11 cellular contexts compared by ENCODE assay signal in genomic region chr11:7527029-7527428, GRCh38. TPM values are rescaled to one million over a fixed set of nuclear protein-coding genes. Genes with fewer than 3 reads are reported as not detected.
A peak's percentile ranks its signal among the peaks of the same experiment; 100 is the strongest.
DNase-seq lines count a peak whose midpoint lies in the region; ATAC-seq, FAIRE-seq and TF ChIP-seq lines count a peak whose summit lies in the region.
"Had no signal": no experiment of that assay in that cellular context is flagged by ENCODE, and none has a peak within 500 bp of the region (broad histone marks: within the 10 kb centered on the region; RNA-seq: fewer than 3 reads in every experiment).

No MANE protein-coding gene starts in this region.

- no peaks in the 10 kb centered on the region for H3K9me3 ChIP-seq in heart left ventricle
- no peaks in the 10 kb centered on the region for H3K9me3 ChIP-seq in esophagus muscularis mucosa
- H3K9me3 ChIP-seq: body of pancreas had no signal

- H3K4me3 ChIP-seq in heart left ventricle = no peak overlapping the region
- H3K4me3 ChIP-seq in esophagus muscularis mucosa = no peak overlapping the region
- H3K4me3 ChIP-seq: body of pancreas had no signal

- DNase-seq in GM18507 (ENCODE audit: extremely low spot score, insufficient read length, low read depth) = no peak
- peak; percentile 25 for DNase-seq in activated T-helper 1 cell treated with anti-CD3 and anti-CD28 coated beads, Interleukin-12 subunit alpha, Interleukin-12 subunit beta, Interleukin-2, Interleukin-4 antibody, amounts not matched to agents 30 ng/mL and 10 ng/mL and 1 ng/mL, durations not matched to agents 14 hours and 24 hours and 36 hours (ENCODE audit: low spot score)
- DNase-seq in natural killer cell = no peak
- DNase-seq in cerebellum (ENCODE audit: low spot score) = no peak
- DNase-seq in heart left ventricle = no peak
- DNase-seq in esophagus muscularis mucosa (ENCODE audit: extremely low spot score) = no peak
- DNase-seq: body of pancreas, head of caudate nucleus had no signal

- peaks cover 1% of the 10 kb centered on the region for H3K36me3 Mint-ChIP-seq in activated T-helper 1 cell treated with anti-CD3 and anti-CD28 coated beads, Interleukin-12 subunit alpha, Interleukin-12 subunit beta, Interleukin-2, Interleukin-4 antibody, amounts not matched to agents 30 ng/mL and 10 ng/mL and 1 ng/mL, durations not matched to agents 14 hours and 24 hours and 36 hours (ENCODE audit: low read depth)
- no peaks in the 10 kb centered on the region for H3K36me3 Mint-ChIP-seq in natural killer cell

- no peak overlapping the region for H3K27ac Mint-ChIP-seq in activated T-helper 1 cell treated with anti-CD3 and anti-CD28 coated beads, Interleukin-12 subunit alpha, Interleukin-12 subunit beta, Interleukin-2, Interleukin-4 antibody, amounts not matched to agents 30 ng/mL and 10 ng/mL and 1 ng/mL, durations not matched to agents 14 hours and 24 hours and 36 hours
- peak overlapping the region; percentile 17 to 54 for H3K27ac Mint-ChIP-seq in natural killer cell

- H3K27ac ChIP-seq in heart left ventricle (no peak overlapping the region), esophagus muscularis mucosa (replicated peaks in 1 of 4) (no peak overlapping the region)
- H3K27ac ChIP-seq: body of pancreas had no signal

- intact Hi-C loops in activated T-helper 1 cell treated with anti-CD3 and anti-CD28 coated beads, Interleukin-12 subunit alpha, Interleukin-12 subunit beta, Interleukin-2, Interleukin-4 antibody, amounts not matched to agents 30 ng/mL and 10 ng/mL and 1 ng/mL, durations not matched to agents 14 hours and 24 hours and 36 hours (cut with micrococcal nuclease) = no loop called here
- intact Hi-C loops in natural killer cell (cut with micrococcal nuclease) = no loop called here
- intact Hi-C loops in heart left ventricle (cut with DNase I) = no loop called here
- intact Hi-C loops in esophagus muscularis mucosa (cut with DNase I) = no loop called here

- WGBS in heart left ventricle, 4 donors = 66 to 80% (median 77%) methylated on average over 1 of the region's 1 CpG
- WGBS in esophagus muscularis mucosa = 92% methylated on average over 1 of the region's 1 CpG

- peaks cover 2% of the 10 kb centered on the region for H3K27me3 Mint-ChIP-seq in activated T-helper 1 cell treated with anti-CD3 and anti-CD28 coated beads, Interleukin-12 subunit alpha, Interleukin-12 subunit beta, Interleukin-2, Interleukin-4 antibody, amounts not matched to agents 30 ng/mL and 10 ng/mL and 1 ng/mL, durations not matched to agents 14 hours and 24 hours and 36 hours (ENCODE audit: insufficient read depth)
- no peaks in the 10 kb centered on the region for H3K27me3 Mint-ChIP-seq in natural killer cell (ENCODE audit: low read depth in 2 of 2)

- no peak for TF ChIP-seq POLR2A in heart left ventricle (IDR thresholded peaks at IDR 0.05)
- TF ChIP-seq POLR2A in esophagus muscularis mucosa (IDR thresholded peaks at IDR 0.05; ENCODE audit: low read depth) = no peak

- FAIRE-seq in GM18507 (lab: Jason Lieb, UNC) = peak; percentile 81
- FAIRE-seq: endothelial cell of umbilical vein, G401.6 had no signal

- peaks cover 34% of the 10 kb centered on the region for H3K4me1 Mint-ChIP-seq in activated T-helper 1 cell treated with anti-CD3 and anti-CD28 coated beads, Interleukin-12 subunit alpha, Interleukin-12 subunit beta, Interleukin-2, Interleukin-4 antibody, amounts not matched to agents 30 ng/mL and 10 ng/mL and 1 ng/mL, durations not matched to agents 14 hours and 24 hours and 36 hours (ENCODE audit: low read depth)
- H3K4me1 Mint-ChIP-seq in natural killer cell = peaks cover 32 to 64% of the 10 kb centered on the region in 2 donors

- no peak overlapping the region for H3K4me3 Mint-ChIP-seq in activated T-helper 1 cell treated with anti-CD3 and anti-CD28 coated beads, Interleukin-12 subunit alpha, Interleukin-12 subunit beta, Interleukin-2, Interleukin-4 antibody, amounts not matched to agents 30 ng/mL and 10 ng/mL and 1 ng/mL, durations not matched to agents 14 hours and 24 hours and 36 hours
- H3K4me3 Mint-ChIP-seq in natural killer cell = peak overlapping the region; percentile 69

- no peak for TF ChIP-seq EP300 in esophagus muscularis mucosa (IDR thresholded peaks at IDR 0.05)

- no peak for TF ChIP-seq CTCF in natural killer cell (IDR thresholded peaks at IDR 0.05)
- no peak for TF ChIP-seq CTCF in heart left ventricle (IDR thresholded peaks at IDR 0.05)
- no peak for TF ChIP-seq CTCF in esophagus muscularis mucosa (IDR thresholded peaks at IDR 0.05)

- peaks cover 0 to 74% (median 6%) of the 10 kb centered on the region in 12 donors for H3K4me1 ChIP-seq in heart left ventricle
- peaks cover 4 to 16% (median 10%) of the 10 kb centered on the region in 4 donors for H3K4me1 ChIP-seq in esophagus muscularis mucosa
- H3K4me1 ChIP-seq: body of pancreas had no signal

- ATAC-seq in HG02623 (IDR thresholded peaks at IDR 0.05; ENCODE audit: unreplicated experiment) = peak; percentile 44
- ATAC-seq in natural killer cell = peak; percentile 47 to 69 (median 65)
- no peak for ATAC-seq in heart left ventricle
- ATAC-seq: body of pancreas had no signal

- H3K9me3 Mint-ChIP-seq in activated T-helper 1 cell treated with anti-CD3 and anti-CD28 coated beads, Interleukin-12 subunit alpha, Interleukin-12 subunit beta, Interleukin-2, Interleukin-4 antibody, amounts not matched to agents 30 ng/mL and 10 ng/mL and 1 ng/mL, durations not matched to agents 14 hours and 24 hours and 36 hours = no peaks in the 10 kb centered on the region
- no peaks in the 10 kb centered on the region for H3K9me3 Mint-ChIP-seq in natural killer cell

- no peaks in the 10 kb centered on the region for H3K27me3 ChIP-seq in heart left ventricle
- H3K27me3 ChIP-seq in esophagus muscularis mucosa = no peaks in the 10 kb centered on the region
- H3K27me3 ChIP-seq: body of pancreas had no signal

- H3K36me3 ChIP-seq in heart left ventricle (no peaks in the 10 kb centered on the region), esophagus muscularis mucosa (no peaks in the 10 kb centered on the region)

RNA-seq across cellular contexts. Expression of gene PPFIBP2, which starts 13.2 kb away (rescaled TPM):
- total RNA-seq in activated T-helper 1 cell treated with anti-CD3 and anti-CD28 coated beads, Interleukin-12 subunit alpha, Interleukin-12 subunit beta, Interleukin-2, Interleukin-4 antibody, amounts not matched to agents 30 ng/mL and 10 ng/mL and 1 ng/mL, durations not matched to agents 14 hours and 24 hours and 36 hours = 0.62 and 2.9 TPM in 2 replicates
- total RNA-seq in natural killer cell (10 to 100 TPM; 15.1 to 23.7 (median 23.1) TPM), cerebellum (7.0 TPM), heart left ventricle (10 to 100 TPM; 12.5 to 31.1 (median 21.5) TPM), esophagus muscularis mucosa (10 to 100 TPM in 2 of 4 donors, 1 to 10 TPM in 2; 7.5 to 12.5 (median 10.0) TPM)
- polyA plus RNA-seq in heart left ventricle = 10 to 100 TPM; 10.5 to 17.7 TPM

RNA-seq across cellular contexts. Expression of gene OLFML1, which starts 41.7 kb away (rescaled TPM):
- total RNA-seq in activated T-helper 1 cell treated with anti-CD3 and anti-CD28 coated beads, Interleukin-12 subunit alpha, Interleukin-12 subunit beta, Interleukin-2, Interleukin-4 antibody, amounts not matched to agents 30 ng/mL and 10 ng/mL and 1 ng/mL, durations not matched to agents 14 hours and 24 hours and 36 hours = not detected in 2 replicates
- total RNA-seq in natural killer cell = not detected
- 2.9 TPM for total RNA-seq in cerebellum
- 10 to 100 TPM in 1 of 9 donors, 1 to 10 TPM in 8; 1.7 to 17.9 (median 4.7) TPM for total RNA-seq in heart left ventricle
- polyA plus RNA-seq in heart left ventricle = 1 to 10 TPM; 1.8 to 2.6 TPM
- 10 to 100 TPM in 1 of 4 donors, 1 to 10 TPM in 3; 5.6 to 10.8 (median 7.7) TPM for total RNA-seq in esophagus muscularis mucosa
- total RNA-seq: endothelial cell of umbilical vein had no signal
- polyA plus RNA-seq: endothelial cell of umbilical vein had no signal

Comparison
In these comparisons a context has a peak if more than half of its experiments do, and no peak if none do; other contexts are left out.
1. ATAC-seq: peak in HG02623 (single experiment) and natural killer cell (3 of 3); none in heart left ventricle (0 of 4).